In the genomic region with DNA sequence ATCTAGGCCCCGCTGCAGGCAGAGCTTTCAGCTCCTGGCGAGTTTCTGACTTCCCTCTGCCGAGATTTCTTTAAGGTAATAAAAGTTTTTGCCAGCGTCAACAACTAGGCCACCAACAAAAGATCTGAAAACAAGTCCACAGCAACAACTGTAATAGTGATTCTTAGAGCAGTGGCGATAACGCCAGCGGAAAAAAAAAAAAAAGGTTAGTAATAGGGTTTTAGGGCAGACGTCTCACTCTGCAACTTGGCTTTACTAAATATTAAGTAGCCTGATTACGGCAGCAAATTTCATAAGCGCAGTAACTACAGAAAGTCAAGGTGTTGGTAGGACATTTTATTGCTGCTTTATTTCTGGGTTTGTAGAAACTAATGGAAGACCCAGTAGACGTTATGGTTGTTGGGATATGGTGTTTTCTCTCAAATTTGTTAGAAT, we compare ENCODE assay signal across 8 cellular contexts.
DNase-seq lines count a peak whose midpoint lies in the region; ATAC-seq and TF ChIP-seq lines count a peak whose summit lies in the region.

No MANE protein-coding gene starts in this region.

- no peaks in the 10 kb centered on the region for H3K9me3 ChIP-seq in SK-N-MC (ENCODE audit: low read depth, low read length)

- peak overlapping the region; percentile 86 for H3K9ac ChIP-seq in SK-N-MC (ENCODE audit: insufficient read length)
- peak overlapping the region; percentile 56 for H3K9ac ChIP-seq in rectal smooth muscle tissue (ENCODE audit: low read length)

- no peaks in the 10 kb centered on the region for H3K27me3 ChIP-seq in rectal smooth muscle tissue (ENCODE audit: control insufficient read depth, insufficient read depth, low read length)

- H3K27ac ChIP-seq in SK-N-MC: peak overlapping the region; percentile 25; the same call in 1 of the 2 replicates
- H3K27ac ChIP-seq in rectal smooth muscle tissue (ENCODE audit: low read depth, low read length): peak overlapping the region; percentile 83

- H3K36me3 ChIP-seq in SK-N-MC (ENCODE audit: insufficient read depth, low read length): peaks cover 6% of the 10 kb centered on the region
- no peaks in the 10 kb centered on the region for H3K36me3 ChIP-seq in rectal smooth muscle tissue (ENCODE audit: control insufficient read depth, insufficient read depth, low read length)

- TF ChIP-seq CTCF in GM12864 (IDR thresholded peaks at IDR 0.05; ENCODE audit: low read depth, low read length, missing control alignments) (no peak), fibroblast of mammary gland (conservative IDR thresholded peaks at IDR 0.05; ENCODE audit: control insufficient read depth, insufficient read depth, low read depth, low read length) (no peak)

- ATAC-seq in HG03571 (IDR thresholded peaks at IDR 0.05; ENCODE audit: unreplicated experiment) (no peak), GM19328 (IDR thresholded peaks at IDR 0.05; ENCODE audit: unreplicated experiment) (no peak)

- H3K4me3 ChIP-seq in GM12864 (ENCODE audit: low read depth, low read length) (peak overlapping the region; percentile 60), SK-N-MC (peak overlapping the region; percentile 79), fibroblast of mammary gland (ENCODE audit: control insufficient read depth, low read depth, low read length) (peak overlapping the region; percentile 80), rectal smooth muscle tissue (ENCODE audit: low read length) (peak overlapping the region; percentile 86)

- DNase-seq in GM12864 (ENCODE audit: low read depth): no peak
- no peak for DNase-seq in SK-N-MC (ENCODE audit: low read depth, low spot score)
- no peak for DNase-seq in fibroblast of mammary gland (ENCODE audit: low read depth)
- DNase-seq in T-helper 9 cell: no peak
- no peak for DNase-seq in stimulated activated CD4-positive, alpha-beta T cell treated with anti-CD3 and anti-CD28 coated beads, Interleukin-4, amount 100 ng/mL, for 4 hours

- peaks cover 5% of the 10 kb centered on the region for H3K4me1 ChIP-seq in rectal smooth muscle tissue (ENCODE audit: control insufficient read depth, insufficient read depth, low read length)
